In the genomic region with DNA sequence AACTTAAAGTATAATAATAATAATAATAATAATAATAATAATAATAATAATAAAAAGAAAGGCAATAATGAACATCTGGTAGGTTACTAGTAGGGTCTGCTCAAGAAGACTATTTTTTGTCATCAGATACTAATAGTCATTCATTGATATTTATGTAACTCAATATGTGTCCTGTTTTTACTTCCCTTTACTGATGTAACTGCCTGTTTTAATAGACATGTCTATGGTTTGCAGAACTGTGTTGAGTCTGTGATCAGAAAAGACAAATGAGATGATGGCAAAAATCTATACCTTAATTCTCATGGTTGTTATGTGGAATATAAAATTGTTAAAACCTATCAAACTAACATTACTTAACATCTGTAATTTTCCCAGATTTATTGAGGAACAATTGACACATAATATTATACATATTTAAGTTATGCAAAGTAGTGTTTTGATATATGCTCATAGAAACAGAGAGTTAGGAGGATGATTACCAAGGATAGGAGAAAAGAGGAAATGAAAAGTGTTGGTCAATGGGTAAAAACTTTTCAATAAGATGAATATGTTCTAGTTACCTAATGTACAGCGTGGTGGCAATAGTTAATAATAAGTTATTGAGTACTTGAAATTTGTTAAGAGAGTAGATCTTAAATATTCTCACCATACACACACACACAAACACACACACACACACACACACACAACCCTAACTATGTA, we compare ENCODE assay signal across 20 cellular contexts.
DNase-seq lines count a peak whose midpoint lies in the region; ATAC-seq, FAIRE-seq and TF ChIP-seq lines count a peak whose summit lies in the region.
"Had no signal": no experiment of that assay in that cellular context is flagged by ENCODE, and none has a peak within 500 bp of the region (broad histone marks: within the 10 kb centered on the region; RNA-seq: fewer than 3 reads in every experiment).

No MANE protein-coding gene starts in this region.

- SMC1A ChIA-PET in GM12878 (lab: Charles Lee; ENCODE audit: uncharacterized antibody, unreplicated experiment), result interaction anchor here (0.6 to 0.8 kb wide), 2 partner anchors 84 to 938 kb away, joined by 3 to 4 read pairs; no protein-coding TSS in a partner anchor

- RAD21 ChIA-PET in GM12878 (lab: Charles Lee; ENCODE audit: unreplicated experiment), result no interaction called here

- in situ Hi-C loops in GM12878 (cut with MboI), result no loop called here

- H3K27me3 ChIP-seq in GM12878 (replicated peaks in 1 of 2; ENCODE audit: control insufficient read depth in 2 of 2, insufficient read depth in 2 of 2, low read length in 1 of 2), result no peaks in the 10 kb centered on the region
- H3K27me3 ChIP-seq: BLaER1 treated with 17β-estradiol and CSF1 and Interleukin-3, amounts not matched to agents 10 nM and 100 nM; ovary had no signal

- peaks cover 0 to 5% of the 10 kb centered on the region in 2 donors for H3K9me3 Mint-ChIP-seq in effector memory CD8-positive, alpha-beta T cell
- H3K9me3 Mint-ChIP-seq: activated naive CD4-positive, alpha-beta T cell treated with anti-CD3 and anti-CD28 coated beads, Interleukin-2, amount 50 U/mL, for 24 hours; T-helper 1 cell treated with Interleukin-12 subunit alpha and Interleukin-12 subunit beta and Interleukin-4 antibody, amounts not matched to agents 30 μg/mL and 1 μg/mL, for 36 hours had no signal

- WGBS in GM12878 (ENCODE audit: insufficient coverage, insufficient replicate concordance, low lambda C conversion rate, missing lambda C conversion rate), result 0% methylated on average over 1 of the region's 1 CpG

- no peak for TF ChIP-seq RAD21 in GM12878 (IDR thresholded peaks at IDR 0.05; ENCODE audit: insufficient read depth, low read depth, low read length)

- no TSS peak for BruUV-seq in GM12878 (replicated peaks; lab: Mats Ljungman, UMichigan)

- H3K9me3 ChIP-seq in GM12878 (replicated peaks; ENCODE audit: control insufficient read depth, insufficient read depth, low read length), result no peaks in the 10 kb centered on the region
- H3K9me3 ChIP-seq: BLaER1 treated with 17β-estradiol and CSF1 and Interleukin-3, amounts not matched to agents 10 nM and 100 nM; mucosa of descending colon; ovary had no signal

- TF ChIP-seq CTCF in GM12878 (IDR thresholded peaks at IDR 0.05 in 2 of 3, conservative IDR thresholded peaks at IDR 0.05 in 1 of 3; ENCODE audit: control insufficient read depth in 2 of 3, extremely low read depth in 1 of 3, insufficient read depth in 1 of 3, low read depth in 3 of 3, low read length in 3 of 3), result no peak

- H3K27ac ChIP-seq in GM12878 (ENCODE audit: control insufficient read depth, insufficient read depth), result no peak overlapping the region
- H3K27ac ChIP-seq in caudate nucleus (ENCODE audit: low read depth, low read length), result no peak overlapping the region
- H3K27ac ChIP-seq: BLaER1 treated with 17β-estradiol and CSF1 and Interleukin-3, amounts not matched to agents 10 nM and 100 nM; ovary had no signal

- TF ChIP-seq POLR2A in GM12878 (IDR thresholded peaks at IDR 0.05; ENCODE audit: low read depth, low read length), result no peak

- H3K4me1 ChIP-seq in GM12878 (ENCODE audit: control insufficient read depth, insufficient read depth, low read length), result no peaks in the 10 kb centered on the region

- H3K36me3 Mint-ChIP-seq in effector memory CD8-positive, alpha-beta T cell (ENCODE audit: insufficient read depth), result peaks cover 6% of the 10 kb centered on the region
- H3K36me3 Mint-ChIP-seq: activated naive CD4-positive, alpha-beta T cell treated with anti-CD3 and anti-CD28 coated beads, Interleukin-2, amount 50 U/mL, for 24 hours had no signal

- no peak overlapping the region for H3K4me2 ChIP-seq in GM12878 (ENCODE audit: control insufficient read depth, insufficient read depth)
- H3K4me2 ChIP-seq: BLaER1 treated with 17β-estradiol and CSF1 and Interleukin-3, amounts not matched to agents 10 nM and 100 nM had no signal

- no peak overlapping the region for H3K4me3 ChIP-seq in GM12878
- H3K4me3 ChIP-seq: BLaER1 treated with 17β-estradiol and CSF1 and Interleukin-3, amounts not matched to agents 10 nM and 100 nM; mucosa of descending colon; ovary had no signal

- ATAC-seq in GM19035 (IDR thresholded peaks at IDR 0.05; ENCODE audit: unreplicated experiment) (peak; percentile 75), GM21723 (IDR thresholded peaks at IDR 0.05; ENCODE audit: unreplicated experiment) (peak; percentile 57), HG03066 (IDR thresholded peaks at IDR 0.05; ENCODE audit: low read depth, unreplicated experiment) (peak; percentile 59), GM12878 (peak; percentile 90)
- ATAC-seq in effector memory CD8-positive, alpha-beta T cell (replicated peaks), result no peak
- ATAC-seq: mucosa of descending colon, Panc1 had no signal

- no peak for TF ChIP-seq EP300 in GM12878 (IDR thresholded peaks at IDR 0.05; ENCODE audit: borderline replicate concordance in 1 of 2, control insufficient read depth in 1 of 2, low read depth in 2 of 2, low read length in 2 of 2)

- no peaks in the 10 kb centered on the region for H4K20me1 ChIP-seq in GM12878 (ENCODE audit: control insufficient read depth, insufficient read depth)
- H4K20me1 ChIP-seq: BLaER1 treated with 17β-estradiol and CSF1 and Interleukin-3, amounts not matched to agents 10 nM and 100 nM had no signal

- no peak for DNase-seq in GM12878 (ENCODE audit: low read depth, low spot score)
- DNase-seq in effector memory CD8-positive, alpha-beta T cell, result no peak
- no peak for DNase-seq in caudate nucleus (lab: John Stamatoyannopoulos, UW)
- no peak for DNase-seq in glomerular visceral epithelial cell (ENCODE audit: extremely low spot score)
- DNase-seq: activated CD4-positive, CD25-positive, alpha-beta regulatory T cell treated with anti-CD3 and anti-CD28 coated beads, Interleukin-2, amount 50 U/mL, for 72 hours; activated CD8-positive, alpha-beta memory T cell treated with anti-CD3 and anti-CD28 coated beads, Interleukin-2, amount 50 U/mL, for 48 hours; IMR-90; mucosa of descending colon; NCI-H1092; NCI-H446; ovary had no signal

- no peak overlapping the region for H2AFZ ChIP-seq in GM12878 (ENCODE audit: control insufficient read depth, low read depth, low read length)

- intact Hi-C loops in GM12878 (cut with micrococcal nuclease; ENCODE audit: unreplicated experiment), result no loop called here

- POLR2A ChIA-PET in GM12878 (lab: Charles Lee), result no interaction called here

- H3K79me2 ChIP-seq in GM12878 (ENCODE audit: control insufficient read depth, insufficient read depth, low read length), result no peaks in the 10 kb centered on the region

- no peaks in the 10 kb centered on the region for H3K36me3 ChIP-seq in GM12878 (ENCODE audit: control insufficient read depth in 2 of 2, insufficient read depth in 2 of 2, low read length in 1 of 2)
- H3K36me3 ChIP-seq: BLaER1 treated with 17β-estradiol and CSF1 and Interleukin-3, amounts not matched to agents 10 nM and 100 nM; ovary had no signal

- H3K9ac ChIP-seq in GM12878 (ENCODE audit: control insufficient read depth, insufficient read depth, low read length), result no peak overlapping the region
- H3K9ac ChIP-seq: BLaER1 treated with 17β-estradiol and CSF1 and Interleukin-3, amounts not matched to agents 10 nM and 100 nM had no signal

- no peaks in the 10 kb centered on the region for H3K27me3 Mint-ChIP-seq in effector memory CD8-positive, alpha-beta T cell
- H3K27me3 Mint-ChIP-seq: activated naive CD4-positive, alpha-beta T cell treated with anti-CD3 and anti-CD28 coated beads, Interleukin-2, amount 50 U/mL, for 24 hours had no signal

- no peak overlapping the region for H3K27ac Mint-ChIP-seq in effector memory CD8-positive, alpha-beta T cell
- H3K27ac Mint-ChIP-seq: activated naive CD4-positive, alpha-beta T cell treated with anti-CD3 and anti-CD28 coated beads, Interleukin-2, amount 50 U/mL, for 24 hours; T-helper 1 cell treated with Interleukin-12 subunit alpha and Interleukin-12 subunit beta and Interleukin-4 antibody, amounts not matched to agents 30 μg/mL and 1 μg/mL, for 36 hours had no signal

- no peak overlapping the region for H3K4me3 Mint-ChIP-seq in effector memory CD8-positive, alpha-beta T cell
- H3K4me3 Mint-ChIP-seq: activated naive CD4-positive, alpha-beta T cell treated with anti-CD3 and anti-CD28 coated beads, Interleukin-2, amount 50 U/mL, for 24 hours; T-helper 1 cell treated with Interleukin-12 subunit alpha and Interleukin-12 subunit beta and Interleukin-4 antibody, amounts not matched to agents 30 μg/mL and 1 μg/mL, for 36 hours had no signal

- H3K4me1 Mint-ChIP-seq in effector memory CD8-positive, alpha-beta T cell (ENCODE audit: low read depth in 2 of 2), result no peaks in the 10 kb centered on the region
- H3K4me1 Mint-ChIP-seq: activated naive CD4-positive, alpha-beta T cell treated with anti-CD3 and anti-CD28 coated beads, Interleukin-2, amount 50 U/mL, for 24 hours had no signal

- FAIRE-seq in GM12878 (lab: Jason Lieb, UNC), result peak; percentile 78
- FAIRE-seq: frontal cortex, GM12892 had no signal

- CTCF ChIA-PET in GM12878 (lab: Yijun Ruan, JAX), result no interaction called here

TF ChIP-seq in GM12878, 131 proteins besides CTCF, POLR2A, EP300 and RAD21 (continues in another document):
- TF ChIP-seq, protein P1, sequence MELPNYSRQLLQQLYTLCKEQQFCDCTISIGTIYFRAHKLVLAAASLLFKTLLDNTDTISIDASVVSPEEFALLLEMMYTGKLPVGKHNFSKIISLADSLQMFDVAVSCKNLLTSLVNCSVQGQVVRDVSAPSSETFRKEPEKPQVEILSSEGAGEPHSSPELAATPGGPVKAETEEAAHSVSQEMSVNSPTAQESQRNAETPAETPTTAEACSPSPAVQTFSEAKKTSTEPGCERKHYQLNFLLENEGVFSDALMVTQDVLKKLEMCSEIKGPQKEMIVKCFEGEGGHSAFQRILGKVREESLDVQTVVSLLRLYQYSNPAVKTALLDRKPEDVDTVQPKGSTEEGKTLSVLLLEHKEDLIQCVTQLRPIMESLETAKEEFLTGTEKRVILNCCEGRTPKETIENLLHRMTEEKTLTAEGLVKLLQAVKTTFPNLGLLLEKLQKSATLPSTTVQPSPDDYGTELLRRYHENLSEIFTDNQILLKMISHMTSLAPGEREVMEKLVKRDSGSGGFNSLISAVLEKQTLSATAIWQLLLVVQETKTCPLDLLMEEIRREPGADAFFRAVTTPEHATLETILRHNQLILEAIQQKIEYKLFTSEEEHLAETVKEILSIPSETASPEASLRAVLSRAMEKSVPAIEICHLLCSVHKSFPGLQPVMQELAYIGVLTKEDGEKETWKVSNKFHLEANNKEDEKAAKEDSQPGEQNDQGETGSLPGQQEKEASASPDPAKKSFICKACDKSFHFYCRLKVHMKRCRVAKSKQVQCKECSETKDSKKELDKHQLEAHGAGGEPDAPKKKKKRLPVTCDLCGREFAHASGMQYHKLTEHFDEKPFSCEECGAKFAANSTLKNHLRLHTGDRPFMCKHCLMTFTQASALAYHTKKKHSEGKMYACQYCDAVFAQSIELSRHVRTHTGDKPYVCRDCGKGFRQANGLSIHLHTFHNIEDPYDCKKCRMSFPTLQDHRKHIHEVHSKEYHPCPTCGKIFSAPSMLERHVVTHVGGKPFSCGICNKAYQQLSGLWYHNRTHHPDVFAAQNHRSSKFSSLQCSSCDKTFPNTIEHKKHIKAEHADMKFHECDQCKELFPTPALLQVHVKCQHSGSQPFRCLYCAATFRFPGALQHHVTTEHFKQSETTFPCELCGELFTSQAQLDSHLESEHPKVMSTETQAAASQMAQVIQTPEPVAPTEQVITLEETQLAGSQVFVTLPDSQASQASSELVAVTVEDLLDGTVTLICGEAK (IDR thresholded peaks at IDR 0.05; ENCODE audit: borderline replicate concordance), result no peak
